Comparison of ENCODE assay signal across 12 cellular contexts in genomic region chr7:67618569-67619543, GRCh38.
DNase-seq lines count a peak whose midpoint lies in the region; ATAC-seq and TF ChIP-seq lines count a peak whose summit lies in the region.
"Had no signal": no experiment of that assay in that cellular context is flagged by ENCODE, and none has a peak within 500 bp of the region (broad histone marks: within the 10 kb centered on the region; RNA-seq: fewer than 3 reads in every experiment).

No MANE protein-coding gene starts in this region.

- DNase-seq in GM13977 (ENCODE audit: low spot score) (no peak), NCI-H2107 treated with DMSO at 0.1 percent for 48 hours (lab: John Stamatoyannopoulos, UW; ENCODE audit: unreplicated experiment) (peak; percentile 28), dorsolateral prefrontal cortex (peak in 6 of 10 donors; percentile 12 to 46 (median 37)), ovary (peak; percentile 14 to 46 (median 21)), LoVo (ENCODE audit: low spot score) (no peak), amniotic stem cell (lab: John Stamatoyannopoulos, UW) (no peak), mucosa of descending colon (no peak)
- DNase-seq: activated B cell treated with CpG ODN at 0.5 μM for 24 hours, midbrain had no signal

- no peak for TF ChIP-seq POLR2A in ovary (IDR thresholded peaks at IDR 0.05)

- ATAC-seq in mucosa of descending colon, result no peak
- ATAC-seq: activated T-helper 17 cell treated with anti-CD3 and anti-CD28 coated beads, Interleukin-2, amount 50 U/mL, for 72 hours; Panc1 had no signal

- no peak for TF ChIP-seq EP300 in ovary (IDR thresholded peaks at IDR 0.05)

- peaks cover 0 to 35% (median 0%) of the 10 kb centered on the region in 45 donors for H3K27me3 ChIP-seq in dorsolateral prefrontal cortex
- H3K27me3 ChIP-seq in ovary, result no peaks in the 10 kb centered on the region

- H3K36me3 ChIP-seq in ovary (no peaks in the 10 kb centered on the region), mucosa of descending colon (ENCODE audit: low read depth) (no peaks in the 10 kb centered on the region)

- H3K9me3 ChIP-seq in ovary (no peaks in the 10 kb centered on the region), mucosa of descending colon (no peaks in the 10 kb centered on the region)

- peak; percentile 3 for TF ChIP-seq CTCF in GM13977 (IDR thresholded peaks at IDR 0.05; ENCODE audit: extremely low read depth, insufficient read depth, missing control alignments)
- peak in 2 of 56 donors; percentile 12 for TF ChIP-seq CTCF in dorsolateral prefrontal cortex (IDR thresholded peaks at IDR 0.05 in 54 of 56, conservative IDR thresholded peaks at IDR 0.05 in 2 of 56; ENCODE audit: low read depth in 1 of 56, partially characterized antibody in 56 of 56)
- no peak for TF ChIP-seq CTCF in ovary (IDR thresholded peaks at IDR 0.05)
- no peak for TF ChIP-seq CTCF in mucosa of descending colon (IDR thresholded peaks at IDR 0.05)

- H3K4me1 ChIP-seq in ovary (ENCODE audit: insufficient read depth), result peaks cover 4% of the 10 kb centered on the region
- no peaks in the 10 kb centered on the region for H3K4me1 ChIP-seq in mucosa of descending colon (ENCODE audit: low read depth)

- in situ Hi-C loops in GM13977 (cut with MboI; ENCODE audit: low pct_unique_long_range_greater_than_20kb, low sequenced_read_pairs, unreplicated experiment), result no loop called here

- WGBS in ovary, 3 donors, result 21 to 28% (median 28%) methylated on average over 20 of the region's 20 CpGs

- intact Hi-C loops in dorsolateral prefrontal cortex (cut with DNase I) (no loop called here), ovary (cut with DNase I) (no loop called here), mucosa of descending colon (cut with DNase I, micrococcal nuclease) (no loop called here)

- H3K27ac ChIP-seq in dorsolateral prefrontal cortex (no peak overlapping the region), ovary (no peak overlapping the region)
- H3K27ac ChIP-seq: KMS-11 had no signal

- peak overlapping the region in 3 of 59 donors; percentile 8 to 35 (median 21) for H3K4me3 ChIP-seq in dorsolateral prefrontal cortex
- no peak overlapping the region for H3K4me3 ChIP-seq in ovary
- H3K4me3 ChIP-seq in mucosa of descending colon, result no peak overlapping the region

Comparison
In these comparisons a context has a peak if more than half of its experiments do, and no peak if none do; other contexts are left out.
1. DNase-seq: peak in NCI-H2107 treated with DMSO at 0.1 percent for 48 hours (single experiment), dorsolateral prefrontal cortex (6 of 10) and ovary (5 of 5); none in GM13977 (single experiment), LoVo (single experiment), amniotic stem cell (single experiment) and mucosa of descending colon (0 of 3).